ENCODE assay signal across 6 cellular contexts in genomic region chr19:1884719-1885334, GRCh38. TPM values are rescaled to one million over a fixed set of nuclear protein-coding genes. Genes with fewer than 3 reads are reported as not detected.
A peak's percentile ranks its signal among the peaks of the same experiment; 100 is the strongest.
DNase-seq lines count a peak whose midpoint lies in the region; ATAC-seq, FAIRE-seq and TF ChIP-seq lines count a peak whose summit lies in the region.

No MANE protein-coding gene starts in this region.

- no peak for FAIRE-seq in bronchial epithelial cell (lab: Jason Lieb, UNC)

- DNase-seq in bronchial epithelial cell (ENCODE audit: low read depth): no peak
- no peak for DNase-seq in NCI-H2107 treated with DMSO at 0.1 percent for 48 hours (lab: John Stamatoyannopoulos, UW; ENCODE audit: unreplicated experiment)

- peaks cover 55 to 70% (median 64%) of the 10 kb centered on the region in 10 experiments for H3K4me1 ChIP-seq in BLaER1 treated with 17β-estradiol and CSF1 and Interleukin-3, amounts not matched to agents 10 nM and 100 nM
- peaks cover 34% of the 10 kb centered on the region for H3K4me1 ChIP-seq in neuron (ENCODE audit: insufficient read depth, low read length)

- ATAC-seq in HG03045 (IDR thresholded peaks at IDR 0.05; ENCODE audit: unreplicated experiment): peak; percentile 13
- ATAC-seq in GM18517 (IDR thresholded peaks at IDR 0.05; ENCODE audit: unreplicated experiment): no peak

- no peak overlapping the region for H2AFZ ChIP-seq in neuron (ENCODE audit: low read depth, low read length)

- no peak for TF ChIP-seq CTCF in bronchial epithelial cell (IDR thresholded peaks at IDR 0.05; ENCODE audit: insufficient read depth, low read length, severe bottlenecking)

- peaks cover 38 to 50% (median 45%) of the 10 kb centered on the region in 11 experiments for H4K20me1 ChIP-seq in BLaER1 treated with 17β-estradiol and CSF1 and Interleukin-3, amounts not matched to agents 10 nM and 100 nM

- no peaks in the 10 kb centered on the region for H3K9me3 ChIP-seq in BLaER1 treated with 17β-estradiol and CSF1 and Interleukin-3, amounts not matched to agents 10 nM and 100 nM (replicated peaks in 1 of 11)
- H3K9me3 ChIP-seq in neuron (ENCODE audit: low read length): no peaks in the 10 kb centered on the region

- H3K27me3 ChIP-seq in BLaER1 treated with 17β-estradiol and CSF1 and Interleukin-3, amounts not matched to agents 10 nM and 100 nM: no peaks in the 10 kb centered on the region
- H3K27me3 ChIP-seq in bronchial epithelial cell (ENCODE audit: control insufficient read depth, insufficient read depth, low read length): no peaks in the 10 kb centered on the region
- no peaks in the 10 kb centered on the region for H3K27me3 ChIP-seq in neuron (ENCODE audit: insufficient read depth, low read length)

- H3K27ac ChIP-seq in BLaER1 treated with 17β-estradiol and CSF1 and Interleukin-3, amounts not matched to agents 10 nM and 100 nM: peak overlapping the region; percentile 75 to 89 (median 84)

- H3K9ac ChIP-seq in BLaER1 treated with 17β-estradiol and CSF1 and Interleukin-3, amounts not matched to agents 10 nM and 100 nM: peak overlapping the region; percentile 86 to 96 (median 93)

- peak overlapping the region; percentile 95 to 100 (median 99) for H3K4me2 ChIP-seq in BLaER1 treated with 17β-estradiol and CSF1 and Interleukin-3, amounts not matched to agents 10 nM and 100 nM

- peak overlapping the region; percentile 85 to 99 (median 97) for H3K4me3 ChIP-seq in BLaER1 treated with 17β-estradiol and CSF1 and Interleukin-3, amounts not matched to agents 10 nM and 100 nM
- peak overlapping the region; percentile 97 for H3K4me3 ChIP-seq in bronchial epithelial cell (ENCODE audit: low read depth, low read length)
- H3K4me3 ChIP-seq in neuron (ENCODE audit: low read length): peak overlapping the region; percentile 97

- H3K36me3 ChIP-seq in BLaER1 treated with 17β-estradiol and CSF1 and Interleukin-3, amounts not matched to agents 10 nM and 100 nM: peaks cover 0 to 18% (median 11%) of the 10 kb centered on the region in 11 experiments; a peak in 13 of 22 replicates
- peaks cover 9% of the 10 kb centered on the region for H3K36me3 ChIP-seq in bronchial epithelial cell (ENCODE audit: control insufficient read depth, insufficient read depth, low read length)
- H3K36me3 ChIP-seq in neuron (ENCODE audit: insufficient read depth, low read length): peaks cover 7% of the 10 kb centered on the region

RNA-seq across cellular contexts. Expression of gene ABHD17A, which starts 0.5 kb away (rescaled TPM):
- 48.4 and 71.0 TPM in 2 replicates for total RNA-seq in bronchial epithelial cell

RNA-seq across cellular contexts. Expression of gene ADAT3, which starts 20.4 kb away (rescaled TPM):
- total RNA-seq in bronchial epithelial cell: 0.79 and 1.9 TPM in 2 replicates

RNA-seq across cellular contexts. Expression of gene SCAMP4, which starts 20.4 kb away (rescaled TPM):
- total RNA-seq in bronchial epithelial cell: 14.2 and 15.4 TPM in 2 replicates

RNA-seq across cellular contexts. Expression of gene KLF16, which starts 21.4 kb away (rescaled TPM):
- total RNA-seq in bronchial epithelial cell: 5.3 and 6.4 TPM in 2 replicates

RNA-seq across cellular contexts. Expression of gene REXO1, which starts 36.5 kb away (rescaled TPM):
- 2.4 and 3.8 TPM in 2 replicates for total RNA-seq in bronchial epithelial cell
